ENCODE assay signal across 11 cellular contexts in genomic region chr6:170480045-170480714, GRCh38.
A peak's percentile ranks its signal among the peaks of the same experiment; 100 is the strongest.
DNase-seq lines count a peak whose midpoint lies in the region; ATAC-seq and TF ChIP-seq lines count a peak whose summit lies in the region.
"Had no signal": no experiment of that assay in that cellular context is flagged by ENCODE, and none has a peak within 500 bp of the region (broad histone marks: within the 10 kb centered on the region; RNA-seq: fewer than 3 reads in every experiment).

No MANE protein-coding gene starts in this region.

- no peaks in the 10 kb centered on the region for H3K36me3 ChIP-seq in Peyer's patch

- H3K36me3 Mint-ChIP-seq in naive thymus-derived CD8-positive, alpha-beta T cell = peaks cover 0 to 2% (median 0%) of the 10 kb centered on the region in 3 donors
- H3K36me3 Mint-ChIP-seq: CD4-positive, CD25-positive, alpha-beta regulatory T cell had no signal

- no peaks in the 10 kb centered on the region for H3K27me3 ChIP-seq in Peyer's patch

- peaks cover 3 to 24% (median 16%) of the 10 kb centered on the region in 5 donors for H3K27me3 Mint-ChIP-seq in naive thymus-derived CD8-positive, alpha-beta T cell

- peaks cover 0 to 14% (median 6%) of the 10 kb centered on the region in 9 donors for H3K9me3 Mint-ChIP-seq in naive thymus-derived CD8-positive, alpha-beta T cell
- H3K9me3 Mint-ChIP-seq: activated T-cell treated with anti-CD3 and anti-CD28 coated beads, Interleukin-2, amount 50 U/mL, for 24 hours had no signal

- no peak overlapping the region for H3K27ac ChIP-seq in Peyer's patch

- H3K9me3 ChIP-seq in Peyer's patch = no peaks in the 10 kb centered on the region

- POLR2A ChIA-PET in naive thymus-derived CD8-positive, alpha-beta T cell (lab: Charles Lee) = no interaction called here

- no peak for ATAC-seq in GM18511 (IDR thresholded peaks at IDR 0.05; ENCODE audit: unreplicated experiment)
- ATAC-seq in naive thymus-derived CD8-positive, alpha-beta T cell = no peak
- ATAC-seq: stimulated activated naive B cell treated with anti-CD40 and anti-IgM and Interleukin-4, amounts not matched to agents 10 μg/mL and 1 μg/mL and 100 μg/mL, for 72 hours had no signal

- no peaks in the 10 kb centered on the region for H3K4me1 ChIP-seq in Peyer's patch

- H3K4me3 ChIP-seq in LNCaP clone FGC (ENCODE audit: low read depth, low read length) = no peak overlapping the region
- no peak overlapping the region for H3K4me3 ChIP-seq in Peyer's patch

- H3K4me3 Mint-ChIP-seq in naive thymus-derived CD8-positive, alpha-beta T cell = no peak overlapping the region
- H3K4me3 Mint-ChIP-seq: activated T-cell treated with anti-CD3 and anti-CD28 coated beads, Interleukin-2, amount 50 U/mL, for 24 hours; CD4-positive, CD25-positive, alpha-beta regulatory T cell; stimulated activated naive B cell treated with anti-CD40 and anti-IgM and Interleukin-4, amounts not matched to agents 10 μg/mL and 1 μg/mL and 100 μg/mL, for 72 hours had no signal

- peak; percentile 34 for DNase-seq in AG08396 (ENCODE audit: low spot score)
- DNase-seq in LNCaP clone FGC (ENCODE audit: low read depth) = peak; percentile 13
- DNase-seq in dermis blood vessel endothelial cell = peak; percentile 7
- DNase-seq in lung microvascular endothelial cell (ENCODE audit: low read depth in 2 of 2) = peak; percentile 15 to 18
- DNase-seq in naive thymus-derived CD8-positive, alpha-beta T cell = no peak
- no peak for DNase-seq in retina
- no peak for DNase-seq in Peyer's patch
- DNase-seq: activated T-cell treated with anti-CD3 and anti-CD28 coated beads, Interleukin-2, amount 50 U/mL, for 24 hours; CD4-positive, CD25-positive, alpha-beta regulatory T cell; stimulated activated naive B cell treated with anti-CD40 and anti-IgM and Interleukin-4, amounts not matched to agents 10 μg/mL and 1 μg/mL and 100 μg/mL, for 72 hours had no signal

- peaks cover 0 to 7% (median 0%) of the 10 kb centered on the region in 4 donors for H3K4me1 Mint-ChIP-seq in naive thymus-derived CD8-positive, alpha-beta T cell
- H3K4me1 Mint-ChIP-seq: CD4-positive, CD25-positive, alpha-beta regulatory T cell; stimulated activated naive B cell treated with anti-CD40 and anti-IgM and Interleukin-4, amounts not matched to agents 10 μg/mL and 1 μg/mL and 100 μg/mL, for 72 hours had no signal

- no peak overlapping the region for H3K27ac Mint-ChIP-seq in naive thymus-derived CD8-positive, alpha-beta T cell
- H3K27ac Mint-ChIP-seq: activated T-cell treated with anti-CD3 and anti-CD28 coated beads, Interleukin-2, amount 50 U/mL, for 24 hours; CD4-positive, CD25-positive, alpha-beta regulatory T cell; stimulated activated naive B cell treated with anti-CD40 and anti-IgM and Interleukin-4, amounts not matched to agents 10 μg/mL and 1 μg/mL and 100 μg/mL, for 72 hours had no signal

- TF ChIP-seq POLR2A in Peyer's patch (IDR thresholded peaks at IDR 0.05) = no peak

- TF ChIP-seq CTCF in LNCaP clone FGC (IDR thresholded peaks at IDR 0.05; ENCODE audit: control insufficient read depth, extremely low read depth, insufficient read depth) (peak; percentile 39), Peyer's patch (IDR thresholded peaks at IDR 0.05) (no peak)

Comparison
In these comparisons a context has a peak if more than half of its experiments do, and no peak if none do; other contexts are left out.
1. DNase-seq: peak in AG08396 (single experiment), LNCaP clone FGC (single experiment), dermis blood vessel endothelial cell (single experiment) and lung microvascular endothelial cell (2 of 2); none in naive thymus-derived CD8-positive, alpha-beta T cell (0 of 10), retina (single experiment) and Peyer's patch (0 of 3).